9 cellular contexts compared by ENCODE assay signal in the genomic region with DNA sequence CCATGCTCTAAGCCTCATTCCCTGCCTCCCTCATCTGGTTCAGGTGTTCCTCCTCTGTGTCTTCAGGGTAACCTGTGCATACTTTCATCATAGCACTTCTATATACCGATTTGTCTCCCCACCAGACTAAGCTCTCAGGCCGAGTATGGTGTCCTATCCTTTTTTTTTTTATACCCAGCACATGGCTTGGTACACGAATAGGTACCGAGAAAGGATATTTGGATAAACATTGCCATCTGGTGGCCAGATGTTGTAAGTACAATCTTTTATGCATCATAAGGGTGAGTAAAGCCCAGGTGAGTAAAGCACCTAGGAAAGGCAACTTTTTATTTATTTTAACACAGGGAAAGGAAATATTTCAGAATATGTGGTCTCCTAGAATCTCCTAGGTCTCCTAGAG.
DNase-seq lines count a peak whose midpoint lies in the region; ATAC-seq, FAIRE-seq and TF ChIP-seq lines count a peak whose summit lies in the region.
"Had no signal": no experiment of that assay in that cellular context is flagged by ENCODE, and none has a peak within 500 bp of the region (broad histone marks: within the 10 kb centered on the region; RNA-seq: fewer than 3 reads in every experiment).

No MANE protein-coding gene starts in this region.

- POLR2A ChIA-PET in CD4-positive, alpha-beta T cell (lab: Charles Lee) = no interaction called here

- H3K27me3 Mint-ChIP-seq in CD4-positive, alpha-beta T cell = no peaks in the 10 kb centered on the region
- peaks cover 2% of the 10 kb centered on the region for H3K27me3 Mint-ChIP-seq in brain

- peak; percentile 20 for FAIRE-seq in GM12891 (lab: Jason Lieb, UNC)

- no peak overlapping the region for H3K4me3 Mint-ChIP-seq in CD4-positive, alpha-beta T cell
- H3K4me3 Mint-ChIP-seq in brain = no peak overlapping the region
- H3K4me3 Mint-ChIP-seq: T-helper 1 cell treated with Interleukin-12 subunit alpha and Interleukin-12 subunit beta and Interleukin-4 antibody, amounts not matched to agents 30 μg/mL and 1 μg/mL, for 36 hours had no signal

- no peaks in the 10 kb centered on the region for H3K4me1 Mint-ChIP-seq in CD4-positive, alpha-beta T cell (ENCODE audit: low read depth)
- no peaks in the 10 kb centered on the region for H3K4me1 Mint-ChIP-seq in brain

- DNase-seq in CD4-positive, alpha-beta T cell = peak in 2 of 10 experiments; percentile 1 to 9
- peak; percentile 25 for DNase-seq in GM12891 (ENCODE audit: insufficient read length, low spot score)
- peak; percentile 0 for DNase-seq in NOMO-1 treated with dmso at 0.1 percent for 144 hours (lab: John Stamatoyannopoulos, UW; ENCODE audit: unreplicated experiment)
- no peak for DNase-seq in left lobe of liver (ENCODE audit: low spot score)
- DNase-seq in aorta = no peak

- 27 to 32% methylated on average over 4 of the region's 4 CpGs for WGBS in aorta, 2 donors

- H3K4me1 ChIP-seq in aorta (ENCODE audit: control insufficient read depth in 1 of 2, insufficient read depth in 2 of 2, low read length in 2 of 2) = no peaks in the 10 kb centered on the region

- H3K4me3 ChIP-seq in aorta (ENCODE audit: low read length in 2 of 2) = no peak overlapping the region

- no peak for TF ChIP-seq POLR2A in GM12891 (IDR thresholded peaks at IDR 0.05; ENCODE audit: low read depth, low read length)

- intact Hi-C loops in CD4-positive, alpha-beta T cell (cut with DNase I, micrococcal nuclease) = loop anchor here (1.0 to 10.0 kb wide), 7 partner anchors 117 to 1019 kb away; partner anchors contain the start of genes NCBP2L (in 1 of the 2) and TSC22D3 (in 1 of the 2)
- intact Hi-C loops in aorta (cut with DNase I) = loop anchor here (5.0 to 10.0 kb wide), 3 partner anchors 232 to 899 kb away; no protein-coding TSS in a partner anchor

- H3K9me3 ChIP-seq in CD4-positive, alpha-beta T cell (ENCODE audit: control insufficient read depth, low read length) = no peaks in the 10 kb centered on the region
- no peaks in the 10 kb centered on the region for H3K9me3 ChIP-seq in aorta (ENCODE audit: control insufficient read depth, low read length)

- no peaks in the 10 kb centered on the region for H3K36me3 ChIP-seq in aorta (ENCODE audit: control insufficient read depth in 1 of 2, insufficient read depth in 2 of 2, low read length in 1 of 2)

- CTCF ChIA-PET in CD4-positive, alpha-beta T cell (lab: Charles Lee) = interaction anchor here (1.0 kb wide), 1 partner anchor 117 kb away, joined by 5 read pairs; the partner anchor contains the start of gene NCBP2L

- TF ChIP-seq CTCF in CD4-positive, alpha-beta T cell (IDR thresholded peaks at IDR 0.05) = peak; percentile 69
- TF ChIP-seq CTCF in brain (conservative IDR thresholded peaks at IDR 0.05) = peak; percentile 84 to 86

- peak; percentile 76 for ATAC-seq in CD4-positive, alpha-beta T cell (ENCODE audit: poor library complexity)
- ATAC-seq in HG03280 (IDR thresholded peaks at IDR 0.05; ENCODE audit: unreplicated experiment) (peak; percentile 64), left lobe of liver (peak; percentile 78), aorta (ENCODE audit: low FRiP score) (peak; percentile 60), GM18498 (IDR thresholded peaks at IDR 0.05; ENCODE audit: unreplicated experiment) (no peak)

- H3K36me3 Mint-ChIP-seq in CD4-positive, alpha-beta T cell (ENCODE audit: low read depth) = peaks cover 9% of the 10 kb centered on the region
- H3K36me3 Mint-ChIP-seq in brain = peaks cover 4% of the 10 kb centered on the region

- H3K27me3 ChIP-seq in CD4-positive, alpha-beta T cell (ENCODE audit: control insufficient read depth, insufficient read depth, low read length) = no peaks in the 10 kb centered on the region
- H3K27me3 ChIP-seq in aorta (ENCODE audit: control insufficient read depth in 1 of 2, insufficient read depth in 2 of 2, low read length in 1 of 2) = no peaks in the 10 kb centered on the region

- peaks cover 2% of the 10 kb centered on the region for H3K9me3 Mint-ChIP-seq in CD4-positive, alpha-beta T cell
- peaks cover 4 to 26% (median 8%) of the 10 kb centered on the region in 5 experiments for H3K9me3 Mint-ChIP-seq in brain

- no peak overlapping the region for H3K27ac Mint-ChIP-seq in CD4-positive, alpha-beta T cell
- H3K27ac Mint-ChIP-seq in brain = no peak overlapping the region
- H3K27ac Mint-ChIP-seq: T-helper 1 cell treated with Interleukin-12 subunit alpha and Interleukin-12 subunit beta and Interleukin-4 antibody, amounts not matched to agents 30 μg/mL and 1 μg/mL, for 36 hours had no signal

- no peak overlapping the region for H3K27ac ChIP-seq in CD4-positive, alpha-beta T cell (ENCODE audit: low read depth, low read length)
- no peak overlapping the region for H3K27ac ChIP-seq in aorta (ENCODE audit: low read depth in 1 of 2, low read length in 2 of 2)

TF ChIP-seq in GM12891, 5 proteins besides CTCF, POLR2A, EP300 and RAD21:
- no peak for TF ChIP-seq TAF1 (IDR thresholded peaks at IDR 0.05; ENCODE audit: low read depth, low read length)
- no peak for TF ChIP-seq SPI1 (IDR thresholded peaks at IDR 0.05; ENCODE audit: low read depth, low read length)
- TF ChIP-seq POLR2AphosphoS5 (IDR thresholded peaks at IDR 0.05; ENCODE audit: low read depth, low read length) = no peak
- no peak for TF ChIP-seq POU2F2 (IDR thresholded peaks at IDR 0.05; ENCODE audit: low read depth, low read length)
- no peak for TF ChIP-seq PAX5 (IDR thresholded peaks at IDR 0.05; ENCODE audit: insufficient read depth, low read length, severe bottlenecking)

Comparison
In these comparisons a context has a peak if more than half of its experiments do, and no peak if none do; other contexts are left out.
1. DNase-seq: peak in GM12891 (single experiment) and NOMO-1 treated with dmso at 0.1 percent for 144 hours (single experiment); none in left lobe of liver (single experiment) and aorta (0 of 2).